ENCODE assay signal across 23 cellular contexts in the genomic region with DNA sequence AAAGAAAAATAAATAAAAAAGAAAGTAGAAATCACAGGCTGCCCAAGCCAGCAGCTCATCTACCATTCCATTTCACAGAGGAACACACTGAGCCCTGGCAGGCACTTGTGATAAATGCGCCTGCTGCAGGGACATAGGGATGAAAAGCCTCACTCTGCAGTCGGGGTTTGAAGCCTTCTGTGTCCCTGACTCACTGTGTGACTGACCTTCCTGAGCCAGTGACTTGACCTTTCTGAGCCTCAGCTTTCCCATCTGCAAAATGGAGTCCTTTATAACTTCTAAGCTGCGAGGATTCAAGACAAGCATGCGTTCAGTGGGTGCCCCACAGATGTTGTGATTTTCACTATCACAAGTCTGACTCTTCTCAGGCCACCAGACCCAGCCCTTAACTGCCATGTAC. TPM values are rescaled to one million over a fixed set of nuclear protein-coding genes. Genes with fewer than 3 reads are reported as not detected.
A peak's percentile ranks its signal among the peaks of the same experiment; 100 is the strongest.
DNase-seq lines count a peak whose midpoint lies in the region; ATAC-seq and TF ChIP-seq lines count a peak whose summit lies in the region.
"Had no signal": no experiment of that assay in that cellular context is flagged by ENCODE, and none has a peak within 500 bp of the region (broad histone marks: within the 10 kb centered on the region; RNA-seq: fewer than 3 reads in every experiment).

No MANE protein-coding gene starts in this region.

- no peak for TF ChIP-seq CTCF in cardiac muscle cell (IDR thresholded peaks at IDR 0.05; ENCODE audit: low read depth, low read length)
- no peak for TF ChIP-seq CTCF in endothelial cell (IDR thresholded peaks at IDR 0.05; ENCODE audit: unreplicated experiment)
- TF ChIP-seq CTCF in lower lobe of right lung (IDR thresholded peaks at IDR 0.05), result no peak
- TF ChIP-seq CTCF in upper lobe of right lung (IDR thresholded peaks at IDR 0.05), result no peak

- no peak overlapping the region for H3K4me3 Mint-ChIP-seq in endothelial cell (ENCODE audit: unreplicated experiment)
- H3K4me3 Mint-ChIP-seq: activated naive CD4-positive, alpha-beta T cell treated with anti-CD3 and anti-CD28 coated beads, Interleukin-2, amount 10 ng/mL, durations not matched to agents 7 days and 5 days; B cell; natural killer cell had no signal

- intact Hi-C loops in Right ventricle myocardium superior (cut with DNase I) (no loop called here), lower lobe of right lung (cut with DNase I) (no loop called here), upper lobe of right lung (cut with DNase I) (no loop called here)

- H3K27me3 Mint-ChIP-seq in endothelial cell (ENCODE audit: unreplicated experiment), result no peaks in the 10 kb centered on the region
- H3K27me3 Mint-ChIP-seq: B cell had no signal

- DNase-seq in cardiac muscle cell (ENCODE audit: low read depth in 1 of 2, low spot score in 1 of 2) (no peak), Right ventricle myocardium superior (no peak), endothelial cell (ENCODE audit: low spot score) (no peak), lower lobe of right lung (no peak), upper lobe of right lung (no peak), cerebellar cortex (ENCODE audit: low spot score) (no peak), AG08396 (ENCODE audit: low spot score) (no peak), NCI-H526 treated with DMSO at 0.1 percent for 48 hours (lab: John Stamatoyannopoulos, UW) (no peak)
- DNase-seq: 8988T; activated naive CD4-positive, alpha-beta T cell treated with anti-CD3 and anti-CD28 coated beads, Interleukin-2, amount 10 ng/mL, durations not matched to agents 7 days and 5 days; activated T-cell treated with anti-CD3 and anti-CD28 coated beads, Interleukin-2, amount 50 U/mL, for 48 hours; hippocampal formation; natural killer cell; NCI-H1105 treated with DMSO at 0.1 percent for 48 hours; NCI-H2081; NCI-H446; stimulated activated CD4-positive, alpha-beta T cell treated with anti-CD3 and anti-CD28 coated beads, Interleukin-2, amount 100 ng/mL, for 24 hours; stimulated activated naive CD4-positive, alpha-beta T cell treated with Interleukin-2 at 50 U/mL for 16 hours; T1000 had no signal

- H3K9me3 ChIP-seq in cardiac muscle cell (ENCODE audit: low read depth) (no peaks in the 10 kb centered on the region), lower lobe of right lung (no peaks in the 10 kb centered on the region), upper lobe of right lung (no peaks in the 10 kb centered on the region)
- H3K9me3 ChIP-seq: Peyer's patch had no signal

- H3K36me3 Mint-ChIP-seq in endothelial cell (ENCODE audit: low read depth, unreplicated experiment), result peaks cover 28% of the 10 kb centered on the region
- H3K36me3 Mint-ChIP-seq: activated naive CD4-positive, alpha-beta T cell treated with anti-CD3 and anti-CD28 coated beads, Interleukin-2, amount 10 ng/mL, durations not matched to agents 7 days and 5 days; natural killer cell had no signal

- peak overlapping the region; percentile 89 for H3K27ac ChIP-seq in cardiac muscle cell
- H3K27ac ChIP-seq in lower lobe of right lung, result peak overlapping the region; percentile 80
- peak overlapping the region; percentile 78 for H3K27ac ChIP-seq in upper lobe of right lung

- H3K4me3 ChIP-seq in cardiac muscle cell, result no peak overlapping the region
- H3K4me3 ChIP-seq in lower lobe of right lung, result peak overlapping the region; percentile 31
- peak overlapping the region; percentile 16 for H3K4me3 ChIP-seq in upper lobe of right lung
- H3K4me3 ChIP-seq: Peyer's patch had no signal

- H3K27me3 ChIP-seq in cardiac muscle cell (no peaks in the 10 kb centered on the region), lower lobe of right lung (ENCODE audit: low read depth) (no peaks in the 10 kb centered on the region), upper lobe of right lung (no peaks in the 10 kb centered on the region)
- H3K27me3 ChIP-seq: Peyer's patch had no signal

- H3K9me3 Mint-ChIP-seq in endothelial cell (ENCODE audit: unreplicated experiment), result no peaks in the 10 kb centered on the region
- H3K9me3 Mint-ChIP-seq: activated naive CD4-positive, alpha-beta T cell treated with anti-CD3 and anti-CD28 coated beads, Interleukin-2, amount 10 ng/mL, durations not matched to agents 7 days and 5 days; natural killer cell had no signal

- H3K36me3 ChIP-seq in cardiac muscle cell (peaks cover 9% of the 10 kb centered on the region), lower lobe of right lung (peaks cover 61% of the 10 kb centered on the region), upper lobe of right lung (peaks cover 58% of the 10 kb centered on the region)

- H3K4me1 Mint-ChIP-seq in endothelial cell (ENCODE audit: unreplicated experiment), result peaks cover 69% of the 10 kb centered on the region
- H3K4me1 Mint-ChIP-seq: activated naive CD4-positive, alpha-beta T cell treated with anti-CD3 and anti-CD28 coated beads, Interleukin-2, amount 10 ng/mL, durations not matched to agents 7 days and 5 days; natural killer cell had no signal

- peak overlapping the region; percentile 92 for H3K27ac Mint-ChIP-seq in endothelial cell (ENCODE audit: unreplicated experiment)
- H3K27ac Mint-ChIP-seq: activated naive CD4-positive, alpha-beta T cell treated with anti-CD3 and anti-CD28 coated beads, Interleukin-2, amount 10 ng/mL, durations not matched to agents 7 days and 5 days; B cell; natural killer cell had no signal

- ATAC-seq in Right ventricle myocardium superior (ENCODE audit: poor library complexity) (no peak), lower lobe of right lung (no peak), upper lobe of right lung (no peak)
- ATAC-seq: natural killer cell had no signal

- H3K4me1 ChIP-seq in cardiac muscle cell (ENCODE audit: low read depth) (peaks cover 34% of the 10 kb centered on the region), lower lobe of right lung (peaks cover 84% of the 10 kb centered on the region), upper lobe of right lung (peaks cover 66% of the 10 kb centered on the region)
- H3K4me1 ChIP-seq: parathyroid adenoma had no signal

RNA-seq across cellular contexts. Expression of a gene that starts 5.5 kb away (rescaled TPM):
- 144 and 275 TPM in 2 replicates for total RNA-seq in cardiac muscle cell
- 119 and 192 TPM in 2 replicates for polyA plus RNA-seq in cardiac muscle cell
- total RNA-seq in Right ventricle myocardium superior, result 469 TPM
- total RNA-seq in endothelial cell (ENCODE audit: unreplicated experiment), result 216 TPM
- total RNA-seq in lower lobe of right lung, result 362 TPM
- 562 TPM for total RNA-seq in upper lobe of right lung
- total RNA-seq: activated CD8-positive, alpha-beta memory T cell treated with anti-CD3 and anti-CD28 coated beads for 36 hours had no signal
